1 cellular context compared by ENCODE assay signal in the genomic region with DNA sequence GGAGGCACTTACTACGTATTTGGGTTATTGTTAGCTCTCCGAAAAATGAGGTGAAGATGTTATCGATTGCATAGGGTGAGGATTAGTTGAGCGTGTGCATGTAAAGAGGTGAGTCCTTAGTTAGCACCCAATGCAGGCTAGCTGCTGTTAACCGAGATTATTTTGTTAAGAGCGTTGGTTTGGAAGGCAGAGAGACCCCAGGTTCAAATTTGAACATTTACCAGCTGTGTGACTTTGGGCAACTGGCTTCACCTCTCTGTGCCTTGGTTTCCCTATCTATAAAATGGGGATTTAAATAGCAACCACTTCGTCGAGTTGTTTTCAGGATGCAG.
TF ChIP-seq lines count a peak whose summit lies in the region.

No MANE protein-coding gene starts in this region.

TF ChIP-seq in HepG2, 621 proteins besides CTCF, POLR2A, EP300 and RAD21:
- TF ChIP-seq ZFP90 (CRISPR knock-in tag; IDR thresholded peaks at IDR 0.05; ENCODE audit: borderline replicate concordance) (no peak), ZNF629 (CRISPR knock-in tag; conservative IDR thresholded peaks at IDR 0.05) (peak; percentile 71), ZNF768 (CRISPR knock-in tag; IDR thresholded peaks at IDR 0.05) (peak; percentile 76; the same call in 1 of the 2 replicates), GTF2F1 (IDR thresholded peaks at IDR 0.05; ENCODE audit: low read length) (no peak), SP4 (CRISPR knock-in tag; IDR thresholded peaks at IDR 0.05) (no peak), ZMYM3 (CRISPR knock-in tag; IDR thresholded peaks at IDR 0.05) (peak; percentile 72), ZNF619 (CRISPR knock-in tag; IDR thresholded peaks at IDR 0.05) (no peak), GABPB1 (CRISPR knock-in tag; IDR thresholded peaks at IDR 0.05) (no peak), ZSCAN20 (CRISPR knock-in tag; IDR thresholded peaks at IDR 0.05; ENCODE audit: borderline replicate concordance) (no peak), ZNF83 (CRISPR knock-in tag; IDR thresholded peaks at IDR 0.05; ENCODE audit: borderline replicate concordance) (no peak), MYNN (CRISPR knock-in tag; IDR thresholded peaks at IDR 0.05; ENCODE audit: low read depth) (no peak), ZNF660 (CRISPR knock-in tag; IDR thresholded peaks at IDR 0.05; ENCODE audit: borderline replicate concordance, low read depth) (no peak), XRCC5 (optimal IDR thresholded peaks at IDR 0.05; ENCODE audit: low read length) (no peak), HNRNPUL1 (IDR thresholded peaks at IDR 0.05; ENCODE audit: low read depth, low read length) (no peak)
- TF ChIP-seq, protein P1, sequence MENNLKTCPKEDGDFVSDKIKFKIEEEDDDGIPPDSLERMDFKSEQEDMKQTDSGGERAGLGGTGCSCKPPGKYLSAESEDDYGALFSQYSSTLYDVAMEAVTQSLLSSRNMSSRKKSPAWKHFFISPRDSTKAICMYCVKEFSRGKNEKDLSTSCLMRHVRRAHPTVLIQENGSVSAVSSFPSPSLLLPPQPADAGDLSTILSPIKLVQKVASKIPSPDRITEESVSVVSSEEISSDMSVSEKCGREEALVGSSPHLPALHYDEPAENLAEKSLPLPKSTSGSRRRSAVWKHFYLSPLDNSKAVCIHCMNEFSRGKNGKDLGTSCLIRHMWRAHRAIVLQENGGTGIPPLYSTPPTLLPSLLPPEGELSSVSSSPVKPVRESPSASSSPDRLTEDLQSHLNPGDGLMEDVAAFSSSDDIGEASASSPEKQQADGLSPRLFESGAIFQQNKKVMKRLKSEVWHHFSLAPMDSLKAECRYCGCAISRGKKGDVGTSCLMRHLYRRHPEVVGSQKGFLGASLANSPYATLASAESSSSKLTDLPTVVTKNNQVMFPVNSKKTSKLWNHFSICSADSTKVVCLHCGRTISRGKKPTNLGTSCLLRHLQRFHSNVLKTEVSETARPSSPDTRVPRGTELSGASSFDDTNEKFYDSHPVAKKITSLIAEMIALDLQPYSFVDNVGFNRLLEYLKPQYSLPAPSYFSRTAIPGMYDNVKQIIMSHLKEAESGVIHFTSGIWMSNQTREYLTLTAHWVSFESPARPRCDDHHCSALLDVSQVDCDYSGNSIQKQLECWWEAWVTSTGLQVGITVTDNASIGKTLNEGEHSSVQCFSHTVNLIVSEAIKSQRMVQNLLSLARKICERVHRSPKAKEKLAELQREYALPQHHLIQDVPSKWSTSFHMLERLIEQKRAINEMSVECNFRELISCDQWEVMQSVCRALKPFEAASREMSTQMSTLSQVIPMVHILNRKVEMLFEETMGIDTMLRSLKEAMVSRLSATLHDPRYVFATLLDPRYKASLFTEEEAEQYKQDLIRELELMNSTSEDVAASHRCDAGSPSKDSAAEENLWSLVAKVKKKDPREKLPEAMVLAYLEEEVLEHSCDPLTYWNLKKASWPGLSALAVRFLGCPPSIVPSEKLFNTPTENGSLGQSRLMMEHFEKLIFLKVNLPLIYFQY (CRISPR knock-in tag; IDR thresholded peaks at IDR 0.05; ENCODE audit: borderline replicate concordance) = no peak
- TF ChIP-seq, protein P2, sequence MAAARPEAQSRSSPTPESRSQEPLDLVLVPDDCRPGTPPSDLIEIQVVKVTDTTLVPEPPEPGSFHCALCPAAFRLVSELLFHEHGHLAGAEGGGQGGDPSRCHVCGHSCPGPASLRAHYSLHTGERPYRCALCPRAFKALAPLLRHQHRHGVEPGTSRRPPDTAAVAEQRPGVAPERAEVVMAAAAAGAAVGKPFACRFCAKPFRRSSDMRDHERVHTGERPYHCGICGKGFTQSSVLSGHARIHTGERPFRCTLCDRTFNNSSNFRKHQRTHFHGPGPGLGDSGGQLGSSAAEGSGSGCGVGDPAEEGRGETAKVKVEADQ (CRISPR knock-in tag; IDR thresholded peaks at IDR 0.05; ENCODE audit: borderline replicate concordance) = no peak
- TF ChIP-seq, protein P3, sequence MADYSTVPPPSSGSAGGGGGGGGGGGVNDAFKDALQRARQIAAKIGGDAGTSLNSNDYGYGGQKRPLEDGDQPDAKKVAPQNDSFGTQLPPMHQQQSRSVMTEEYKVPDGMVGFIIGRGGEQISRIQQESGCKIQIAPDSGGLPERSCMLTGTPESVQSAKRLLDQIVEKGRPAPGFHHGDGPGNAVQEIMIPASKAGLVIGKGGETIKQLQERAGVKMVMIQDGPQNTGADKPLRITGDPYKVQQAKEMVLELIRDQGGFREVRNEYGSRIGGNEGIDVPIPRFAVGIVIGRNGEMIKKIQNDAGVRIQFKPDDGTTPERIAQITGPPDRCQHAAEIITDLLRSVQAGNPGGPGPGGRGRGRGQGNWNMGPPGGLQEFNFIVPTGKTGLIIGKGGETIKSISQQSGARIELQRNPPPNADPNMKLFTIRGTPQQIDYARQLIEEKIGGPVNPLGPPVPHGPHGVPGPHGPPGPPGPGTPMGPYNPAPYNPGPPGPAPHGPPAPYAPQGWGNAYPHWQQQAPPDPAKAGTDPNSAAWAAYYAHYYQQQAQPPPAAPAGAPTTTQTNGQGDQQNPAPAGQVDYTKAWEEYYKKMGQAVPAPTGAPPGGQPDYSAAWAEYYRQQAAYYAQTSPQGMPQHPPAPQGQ (CRISPR knock-in tag; IDR thresholded peaks at IDR 0.05; ENCODE audit: borderline replicate concordance) = no peak
- TF ChIP-seq, protein P4, sequence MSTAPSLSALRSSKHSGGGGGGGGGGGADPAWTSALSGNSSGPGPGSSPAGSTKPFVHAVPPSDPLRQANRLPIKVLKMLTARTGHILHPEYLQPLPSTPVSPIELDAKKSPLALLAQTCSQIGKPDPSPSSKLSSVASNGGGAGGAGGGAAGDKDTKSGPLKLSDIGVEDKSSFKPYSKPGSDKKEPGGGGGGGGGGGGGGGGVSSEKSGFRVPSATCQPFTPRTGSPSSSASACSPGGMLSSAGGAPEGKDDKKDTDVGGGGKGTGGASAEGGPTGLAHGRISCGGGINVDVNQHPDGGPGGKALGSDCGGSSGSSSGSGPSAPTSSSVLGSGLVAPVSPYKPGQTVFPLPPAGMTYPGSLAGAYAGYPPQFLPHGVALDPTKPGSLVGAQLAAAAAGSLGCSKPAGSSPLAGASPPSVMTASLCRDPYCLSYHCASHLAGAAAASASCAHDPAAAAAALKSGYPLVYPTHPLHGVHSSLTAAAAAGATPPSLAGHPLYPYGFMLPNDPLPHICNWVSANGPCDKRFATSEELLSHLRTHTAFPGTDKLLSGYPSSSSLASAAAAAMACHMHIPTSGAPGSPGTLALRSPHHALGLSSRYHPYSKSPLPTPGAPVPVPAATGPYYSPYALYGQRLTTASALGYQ (CRISPR knock-in tag; IDR thresholded peaks at IDR 0.05) = no peak
- TF ChIP-seq, protein P5, sequence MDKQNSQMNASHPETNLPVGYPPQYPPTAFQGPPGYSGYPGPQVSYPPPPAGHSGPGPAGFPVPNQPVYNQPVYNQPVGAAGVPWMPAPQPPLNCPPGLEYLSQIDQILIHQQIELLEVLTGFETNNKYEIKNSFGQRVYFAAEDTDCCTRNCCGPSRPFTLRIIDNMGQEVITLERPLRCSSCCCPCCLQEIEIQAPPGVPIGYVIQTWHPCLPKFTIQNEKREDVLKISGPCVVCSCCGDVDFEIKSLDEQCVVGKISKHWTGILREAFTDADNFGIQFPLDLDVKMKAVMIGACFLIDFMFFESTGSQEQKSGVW (CRISPR knock-in tag; IDR thresholded peaks at IDR 0.05; ENCODE audit: borderline replicate concordance) = no peak
- TF ChIP-seq, protein P6, sequence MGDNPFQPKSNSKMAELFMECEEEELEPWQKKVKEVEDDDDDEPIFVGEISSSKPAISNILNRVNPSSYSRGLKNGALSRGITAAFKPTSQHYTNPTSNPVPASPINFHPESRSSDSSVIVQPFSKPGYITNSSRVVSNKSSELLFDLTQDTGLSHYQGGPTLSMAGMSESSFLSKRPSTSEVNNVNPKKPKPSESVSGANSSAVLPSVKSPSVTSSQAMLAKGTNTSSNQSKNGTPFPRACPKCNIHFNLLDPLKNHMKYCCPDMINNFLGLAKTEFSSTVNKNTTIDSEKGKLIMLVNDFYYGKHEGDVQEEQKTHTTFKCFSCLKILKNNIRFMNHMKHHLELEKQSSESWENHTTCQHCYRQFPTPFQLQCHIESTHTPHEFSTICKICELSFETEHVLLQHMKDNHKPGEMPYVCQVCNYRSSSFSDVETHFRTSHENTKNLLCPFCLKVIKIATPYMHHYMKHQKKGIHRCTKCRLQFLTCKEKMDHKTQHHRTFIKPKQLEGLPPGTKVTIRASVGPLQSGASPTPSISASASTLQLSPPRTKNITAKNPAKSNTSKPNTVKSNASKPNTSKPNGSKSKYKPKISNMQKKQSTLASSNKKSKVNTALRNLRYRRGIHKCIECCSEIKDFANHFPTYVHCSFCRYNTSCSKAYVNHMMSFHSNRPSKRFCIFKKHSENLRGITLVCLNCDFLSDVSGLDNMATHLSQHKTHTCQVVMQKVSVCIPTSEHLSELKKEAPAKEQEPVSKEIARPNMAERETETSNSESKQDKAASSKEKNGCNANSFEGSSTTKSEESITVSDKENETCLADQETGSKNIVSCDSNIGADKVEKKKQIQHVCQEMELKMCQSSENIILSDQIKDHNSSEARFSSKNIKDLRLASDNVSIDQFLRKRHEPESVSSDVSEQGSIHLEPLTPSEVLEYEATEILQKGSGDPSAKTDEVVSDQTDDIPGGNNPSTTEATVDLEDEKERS (CRISPR knock-in tag; IDR thresholded peaks at IDR 0.05) = no peak
- TF ChIP-seq, protein P7, sequence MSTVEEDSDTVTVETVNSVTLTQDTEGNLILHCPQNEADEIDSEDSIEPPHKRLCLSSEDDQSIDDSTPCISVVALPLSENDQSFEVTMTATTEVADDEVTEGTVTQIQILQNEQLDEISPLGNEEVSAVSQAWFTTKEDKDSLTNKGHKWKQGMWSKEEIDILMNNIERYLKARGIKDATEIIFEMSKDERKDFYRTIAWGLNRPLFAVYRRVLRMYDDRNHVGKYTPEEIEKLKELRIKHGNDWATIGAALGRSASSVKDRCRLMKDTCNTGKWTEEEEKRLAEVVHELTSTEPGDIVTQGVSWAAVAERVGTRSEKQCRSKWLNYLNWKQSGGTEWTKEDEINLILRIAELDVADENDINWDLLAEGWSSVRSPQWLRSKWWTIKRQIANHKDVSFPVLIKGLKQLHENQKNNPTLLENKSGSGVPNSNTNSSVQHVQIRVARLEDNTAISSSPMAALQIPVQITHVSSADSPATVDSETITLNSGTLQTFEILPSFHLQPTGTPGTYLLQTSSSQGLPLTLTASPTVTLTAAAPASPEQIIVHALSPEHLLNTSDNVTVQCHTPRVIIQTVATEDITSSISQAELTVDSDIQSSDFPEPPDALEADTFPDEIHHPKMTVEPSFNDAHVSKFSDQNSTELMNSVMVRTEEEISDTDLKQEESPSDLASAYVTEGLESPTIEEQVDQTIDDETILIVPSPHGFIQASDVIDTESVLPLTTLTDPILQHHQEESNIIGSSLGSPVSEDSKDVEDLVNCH (CRISPR knock-in tag; IDR thresholded peaks at IDR 0.05) = no peak
TF ChIP-seq in HepG2: peak in this region for 3.
